1 cellular context compared by ENCODE assay signal in the genomic region with DNA sequence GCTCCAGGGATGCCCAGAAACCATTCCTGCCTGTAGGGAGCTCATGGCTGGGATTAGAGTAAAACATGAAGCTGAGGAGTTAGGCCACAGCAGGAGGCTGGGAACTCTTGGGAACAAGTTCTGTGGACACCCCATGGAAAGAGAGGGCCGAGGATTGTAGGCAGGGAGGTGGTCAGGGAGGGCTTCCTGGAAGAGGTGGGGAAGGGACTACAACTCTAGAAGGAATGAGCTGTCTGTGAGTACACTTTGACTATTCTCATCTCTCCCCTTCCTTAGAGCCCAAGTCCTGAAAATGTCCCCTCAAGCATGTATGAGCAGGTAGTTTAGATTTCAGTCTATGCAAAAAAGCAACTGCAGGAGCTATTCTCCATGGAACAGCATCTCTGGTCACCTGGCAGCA.
TF ChIP-seq lines count a peak whose summit lies in the region.

No MANE protein-coding gene starts in this region.

TF ChIP-seq in HepG2, 621 proteins besides CTCF, POLR2A, EP300 and RAD21:
- TF ChIP-seq SCMH1 (CRISPR knock-in tag; IDR thresholded peaks at IDR 0.05; ENCODE audit: borderline replicate concordance) (no peak), STAT5B (CRISPR knock-in tag; IDR thresholded peaks at IDR 0.05) (no peak), ATAD3A (CRISPR knock-in tag; IDR thresholded peaks at IDR 0.05) (no peak), PTBP1 (IDR thresholded peaks at IDR 0.05; ENCODE audit: low read depth, low read length, poor library complexity, severe bottlenecking) (no peak), FLYWCH1 (CRISPR knock-in tag; IDR thresholded peaks at IDR 0.05) (no peak)
- TF ChIP-seq, protein P1, sequence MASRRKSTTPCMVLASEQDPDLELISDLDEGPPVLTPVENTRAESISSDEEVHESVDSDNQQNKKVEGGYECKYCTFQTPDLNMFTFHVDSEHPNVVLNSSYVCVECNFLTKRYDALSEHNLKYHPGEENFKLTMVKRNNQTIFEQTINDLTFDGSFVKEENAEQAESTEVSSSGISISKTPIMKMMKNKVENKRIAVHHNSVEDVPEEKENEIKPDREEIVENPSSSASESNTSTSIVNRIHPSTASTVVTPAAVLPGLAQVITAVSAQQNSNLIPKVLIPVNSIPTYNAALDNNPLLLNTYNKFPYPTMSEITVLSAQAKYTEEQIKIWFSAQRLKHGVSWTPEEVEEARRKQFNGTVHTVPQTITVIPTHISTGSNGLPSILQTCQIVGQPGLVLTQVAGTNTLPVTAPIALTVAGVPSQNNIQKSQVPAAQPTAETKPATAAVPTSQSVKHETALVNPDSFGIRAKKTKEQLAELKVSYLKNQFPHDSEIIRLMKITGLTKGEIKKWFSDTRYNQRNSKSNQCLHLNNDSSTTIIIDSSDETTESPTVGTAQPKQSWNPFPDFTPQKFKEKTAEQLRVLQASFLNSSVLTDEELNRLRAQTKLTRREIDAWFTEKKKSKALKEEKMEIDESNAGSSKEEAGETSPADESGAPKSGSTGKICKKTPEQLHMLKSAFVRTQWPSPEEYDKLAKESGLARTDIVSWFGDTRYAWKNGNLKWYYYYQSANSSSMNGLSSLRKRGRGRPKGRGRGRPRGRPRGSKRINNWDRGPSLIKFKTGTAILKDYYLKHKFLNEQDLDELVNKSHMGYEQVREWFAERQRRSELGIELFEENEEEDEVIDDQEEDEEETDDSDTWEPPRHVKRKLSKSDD (CRISPR knock-in tag; IDR thresholded peaks at IDR 0.05; ENCODE audit: low read depth) = no peak
- TF ChIP-seq, protein P2, sequence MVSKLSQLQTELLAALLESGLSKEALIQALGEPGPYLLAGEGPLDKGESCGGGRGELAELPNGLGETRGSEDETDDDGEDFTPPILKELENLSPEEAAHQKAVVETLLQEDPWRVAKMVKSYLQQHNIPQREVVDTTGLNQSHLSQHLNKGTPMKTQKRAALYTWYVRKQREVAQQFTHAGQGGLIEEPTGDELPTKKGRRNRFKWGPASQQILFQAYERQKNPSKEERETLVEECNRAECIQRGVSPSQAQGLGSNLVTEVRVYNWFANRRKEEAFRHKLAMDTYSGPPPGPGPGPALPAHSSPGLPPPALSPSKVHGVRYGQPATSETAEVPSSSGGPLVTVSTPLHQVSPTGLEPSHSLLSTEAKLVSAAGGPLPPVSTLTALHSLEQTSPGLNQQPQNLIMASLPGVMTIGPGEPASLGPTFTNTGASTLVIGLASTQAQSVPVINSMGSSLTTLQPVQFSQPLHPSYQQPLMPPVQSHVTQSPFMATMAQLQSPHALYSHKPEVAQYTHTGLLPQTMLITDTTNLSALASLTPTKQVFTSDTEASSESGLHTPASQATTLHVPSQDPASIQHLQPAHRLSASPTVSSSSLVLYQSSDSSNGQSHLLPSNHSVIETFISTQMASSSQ (IDR thresholded peaks at IDR 0.05; ENCODE audit: low read depth) = no peak
- TF ChIP-seq, protein P2 (CRISPR knock-in tag; IDR thresholded peaks at IDR 0.05; ENCODE audit: borderline replicate concordance) = no peak
